20 cellular contexts compared by ENCODE assay signal in the genomic region with DNA sequence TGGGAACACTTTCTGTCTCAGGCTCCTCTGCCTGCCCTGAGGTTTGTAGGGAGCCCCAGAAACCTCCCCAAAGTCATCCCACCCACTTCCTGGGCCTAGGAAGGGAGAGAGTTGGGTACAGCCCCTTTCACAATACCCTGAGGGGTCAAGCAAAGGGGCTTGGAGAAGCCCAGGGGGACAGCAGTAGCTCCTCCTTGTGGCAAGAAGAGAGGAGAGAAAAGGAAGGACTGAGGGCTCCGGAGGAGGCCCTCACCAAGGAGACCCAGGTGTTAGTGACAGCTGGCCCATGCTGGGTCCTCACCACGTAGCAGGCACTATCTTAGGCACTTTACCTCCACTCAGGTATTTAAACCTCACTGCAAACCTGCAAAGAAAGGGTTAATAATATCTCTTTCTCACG.
DNase-seq lines count a peak whose midpoint lies in the region; ATAC-seq and TF ChIP-seq lines count a peak whose summit lies in the region.
"Had no signal": no experiment of that assay in that cellular context is flagged by ENCODE, and none has a peak within 500 bp of the region (broad histone marks: within the 10 kb centered on the region; RNA-seq: fewer than 3 reads in every experiment).

No MANE protein-coding gene starts in this region.

- peak; percentile 18 for DNase-seq in right atrium auricular region (ENCODE audit: low spot score)
- no peak for DNase-seq in right cardiac atrium
- no peak for DNase-seq in astrocyte of the spinal cord (ENCODE audit: low read depth, low spot score)
- DNase-seq in iPS-NIHi7 (ENCODE audit: extremely low spot score) = peak; percentile 44
- no peak for DNase-seq in HK-2 (ENCODE audit: unreplicated experiment)
- no peak for DNase-seq in SHP77 (lab: John Stamatoyannopoulos, UW)
- no peak for DNase-seq in cortex of kidney (lab: John Stamatoyannopoulos, UW)
- no peak for DNase-seq in G401 (ENCODE audit: low spot score)
- DNase-seq: CD4-positive, CD25-positive, alpha-beta regulatory T cell; COR-L47; GOT3; HFFc6; NCI-H1417 treated with DMSO at 0.1 percent for 48 hours; NCI-H187 treated with DMSO at 0.1 percent for 48 hours; NCI-H226; NCI-H524 treated with DMSO at 0.1 percent for 48 hours had no signal

- H3K4me3 ChIP-seq in right atrium auricular region (no peak overlapping the region), right cardiac atrium (ENCODE audit: low read length) (no peak overlapping the region), astrocyte of the spinal cord (ENCODE audit: low read depth, low read length) (no peak overlapping the region)
- H3K4me3 ChIP-seq: GM12878, SJSA1 had no signal

- in situ Hi-C loops in astrocyte of the spinal cord (cut with HindIII; ENCODE audit: low sequenced_read_pairs) = no loop called here
- in situ Hi-C loops in G401 (cut with HindIII; ENCODE audit: low sequenced_read_pairs) = no loop called here

- H3K36me3 ChIP-seq in right atrium auricular region = no peaks in the 10 kb centered on the region
- H3K36me3 ChIP-seq: SJSA1 had no signal

- no peak overlapping the region for H3K27ac ChIP-seq in right atrium auricular region
- H3K27ac ChIP-seq in right cardiac atrium (ENCODE audit: low read length) = no peak overlapping the region
- H3K27ac ChIP-seq: 22Rv1, KMS-11, SJSA1 had no signal

- intact Hi-C loops in right cardiac atrium (cut with DNase I) = no loop called here

- ATAC-seq in right cardiac atrium = no peak
- ATAC-seq: GM12878 had no signal

- H3K4me1 ChIP-seq in right atrium auricular region (no peaks in the 10 kb centered on the region), right cardiac atrium (ENCODE audit: control insufficient read depth, insufficient read depth, low read length) (no peaks in the 10 kb centered on the region)
- H3K4me1 ChIP-seq: SJSA1 had no signal

- no peaks in the 10 kb centered on the region for H3K27me3 ChIP-seq in right atrium auricular region
- no peaks in the 10 kb centered on the region for H3K27me3 ChIP-seq in right cardiac atrium (ENCODE audit: control insufficient read depth, insufficient read depth)
- H3K27me3 ChIP-seq: SJSA1 had no signal

- no peaks in the 10 kb centered on the region for H3K9me3 ChIP-seq in right atrium auricular region
- H3K9me3 ChIP-seq in right cardiac atrium (ENCODE audit: control insufficient read depth, low read length) = no peaks in the 10 kb centered on the region
- H3K9me3 ChIP-seq: SJSA1 had no signal

- 46% methylated on average over 3 of the region's 3 CpGs for WGBS in right cardiac atrium

- TF ChIP-seq CTCF in right atrium auricular region (IDR thresholded peaks at IDR 0.05) (no peak), astrocyte of the spinal cord (IDR thresholded peaks at IDR 0.05; ENCODE audit: low read depth, low read length) (peak; percentile 3)

Comparison
In these comparisons a context has a peak if more than half of its experiments do, and no peak if none do; other contexts are left out.
1. DNase-seq: peak in right atrium auricular region (single experiment) and iPS-NIHi7 (single experiment); none in right cardiac atrium (0 of 3), astrocyte of the spinal cord (single experiment), HK-2 (single experiment), SHP77 (0 of 2), cortex of kidney (single experiment) and G401 (single experiment).